Comparison of ENCODE assay signal across 24 cellular contexts in genomic region chr5:181160-181559, GRCh38. TPM values are rescaled to one million over a fixed set of nuclear protein-coding genes. Genes with fewer than 3 reads are reported as not detected.
"Had no signal": no experiment of that assay in that cellular context is flagged by ENCODE, and none has a peak within 500 bp of the region (broad histone marks: within the 10 kb centered on the region; RNA-seq: fewer than 3 reads in every experiment).

No MANE protein-coding gene starts in this region.

- DNase-seq: IMR-90, Kasumi-1, NCI-H1092, NCI-H1105 treated with DMSO at 0.1 percent for 48 hours, NCI-H1417 treated with DMSO at 0.1 percent for 48 hours, NCI-H146, NCI-H1694 treated with DMSO at 0.1 percent for 48 hours, NCI-H1930, NCI-H2081, NCI-H2107, NCI-H2227 treated with DMSO at 0.1 percent for 48 hours, NCI-H510A, NCI-H524 treated with DMSO at 0.1 percent for 48 hours, NCI-H69, NCI-H774, RPMI8226, SHP77 treated with DMSO at 0.1 percent for 48 hours, SJCRH30 had no signal

- H3K4me3 ChIP-seq: SJCRH30 had no signal

- ATAC-seq: SK-N-SH treated with all-trans-retinoic acid at 6 μM for 48 hours had no signal

- H3K27me3 ChIP-seq: SJCRH30 had no signal

- FAIRE-seq: HepG2, RCC 7860 had no signal

- H3K9me3 ChIP-seq: SJCRH30 had no signal

- H3K9ac ChIP-seq: KMS-11 had no signal

- H3K36me3 ChIP-seq: SJCRH30 had no signal

- H3K27ac ChIP-seq: KMS-11, SJCRH30 had no signal

RNA-seq across cellular contexts. Expression of gene LRRC14B, which starts 10.1 kb away (rescaled TPM):
- total RNA-seq: HepG2, HT-29, IMR-90, M059J, SJCRH30 had no signal
- polyA plus RNA-seq: HepG2, IMR-90 had no signal
